ENCODE assay signal across 14 cellular contexts in the genomic region with DNA sequence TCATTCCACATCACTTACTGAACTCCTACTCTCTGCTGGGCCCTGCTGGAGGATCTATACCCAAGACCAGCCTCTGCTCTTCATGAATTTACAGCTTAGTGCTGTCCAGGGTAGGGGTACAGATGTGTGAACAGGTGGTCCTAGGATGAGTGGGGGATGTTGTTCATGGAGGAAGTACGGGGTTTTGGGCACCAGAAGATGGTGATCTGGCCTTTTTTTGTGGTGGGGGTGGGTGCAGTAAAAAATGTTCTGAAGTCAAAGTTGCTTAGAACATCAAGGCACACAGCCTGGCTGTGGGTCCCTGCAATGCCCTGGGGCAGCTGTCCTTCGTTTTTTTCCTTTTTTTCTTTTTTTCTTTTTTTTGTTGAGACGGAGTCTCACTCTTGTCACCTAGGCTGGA.
"Had no signal": no experiment of that assay in that cellular context is flagged by ENCODE, and none has a peak within 500 bp of the region (broad histone marks: within the 10 kb centered on the region; RNA-seq: fewer than 3 reads in every experiment).

No MANE protein-coding gene starts in this region.

- ATAC-seq: lower lobe of right lung had no signal

- H3K27ac ChIP-seq: breast epithelium, dorsolateral prefrontal cortex, lower lobe of right lung, neutrophil, testis had no signal

- H3K27ac Mint-ChIP-seq: mesothelial cell of epicardium had no signal

- H3K9me3 Mint-ChIP-seq: mesothelial cell of epicardium; stimulated activated naive CD8-positive, alpha-beta T cell treated with anti-CD3 and anti-CD28 coated beads, Interleukin-15, amount 100 ng/mL, for 72 hours had no signal

- DNase-seq: activated effector memory CD4-positive, alpha-beta T cell treated with anti-CD3 and anti-CD28 coated beads, Interleukin-2, amount 50 U/mL, for 16 hours; activated T-cell treated with anti-CD3 and anti-CD28 coated beads for 4 hours; aorta; dorsolateral prefrontal cortex; hippocampal formation; lower lobe of right lung; retina; stimulated activated CD4-positive, alpha-beta T cell treated with anti-CD3 and anti-CD28 coated beads, Interleukin-4, amount 100 ng/mL, for 1 hour; stimulated activated CD8-positive, alpha-beta memory T cell treated with anti-CD3 and anti-CD28 coated beads, Interleukin-4, amount 100 ng/mL, for 48 hours; stimulated activated naive CD8-positive, alpha-beta T cell treated with anti-CD3 and anti-CD28 coated beads, Interleukin-15, amount 100 ng/mL, for 72 hours; testis had no signal

- H3K4me3 Mint-ChIP-seq: mesothelial cell of epicardium had no signal

- H3K27me3 ChIP-seq: breast epithelium, dorsolateral prefrontal cortex, testis had no signal

- H3K9me3 ChIP-seq: breast epithelium, lower lobe of right lung, neutrophil, testis had no signal

- H3K27me3 Mint-ChIP-seq: stimulated activated naive CD8-positive, alpha-beta T cell treated with anti-CD3 and anti-CD28 coated beads, Interleukin-15, amount 100 ng/mL, for 72 hours had no signal

- H3K4me1 ChIP-seq: breast epithelium, lower lobe of right lung, testis had no signal

- H3K4me3 ChIP-seq: breast epithelium, dorsolateral prefrontal cortex, lower lobe of right lung, testis had no signal

- H3K36me3 ChIP-seq: breast epithelium, lower lobe of right lung, neutrophil had no signal

- H3K36me3 Mint-ChIP-seq: mesothelial cell of epicardium had no signal
